In the genomic region with DNA sequence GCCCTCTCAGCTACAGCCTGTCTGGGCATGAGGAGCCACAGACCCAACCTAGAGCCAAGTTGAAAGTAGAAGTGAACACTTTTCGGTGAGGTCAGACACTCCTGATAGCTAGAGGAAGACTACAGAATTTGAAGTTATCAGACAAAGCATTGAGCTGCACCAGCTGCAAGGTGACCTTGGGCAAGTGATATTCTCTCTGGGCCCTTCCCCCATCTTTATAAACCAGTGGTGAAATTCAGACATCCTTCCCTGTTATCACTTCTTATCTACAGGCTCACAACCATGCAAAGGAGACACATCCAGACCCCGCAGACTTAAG, we compare ENCODE assay signal across 10 cellular contexts. TPM values are rescaled to one million over a fixed set of nuclear protein-coding genes. Genes with fewer than 3 reads are reported as not detected.
DNase-seq lines count a peak whose midpoint lies in the region; ATAC-seq and TF ChIP-seq lines count a peak whose summit lies in the region.
"Had no signal": no experiment of that assay in that cellular context is flagged by ENCODE, and none has a peak within 500 bp of the region (broad histone marks: within the 10 kb centered on the region; RNA-seq: fewer than 3 reads in every experiment).

No MANE protein-coding gene starts in this region.

- CTCF ChIA-PET in CD8-positive, alpha-beta T cell (lab: Charles Lee) = interaction anchor here (0.7 to 2.4 kb wide), 7 partner anchors 9 to 195 kb away, joined by 3 to 7 read pairs (median 4); no protein-coding TSS in a partner anchor

- H3K79me1 ChIP-seq in mesendoderm (ENCODE audit: low read length) = no peaks in the 10 kb centered on the region

- no peak overlapping the region for H4K8ac ChIP-seq in mesendoderm (ENCODE audit: low read depth, low read length)

- no peak overlapping the region for H3K4me3 ChIP-seq in CD8-positive, alpha-beta T cell (ENCODE audit: low read depth, low read length)
- no peak overlapping the region for H3K4me3 ChIP-seq in adrenal gland
- H3K4me3 ChIP-seq in mesendoderm (ENCODE audit: low read length) = no peak overlapping the region
- H3K4me3 ChIP-seq: HAP-1, Peyer's patch had no signal

- H3K4me1 Mint-ChIP-seq in CD8-positive, alpha-beta T cell (ENCODE audit: low read depth) = peaks cover 4% of the 10 kb centered on the region
- no peaks in the 10 kb centered on the region for H3K4me1 Mint-ChIP-seq in nephron
- H3K4me1 Mint-ChIP-seq in activated T-helper 17 cell treated with anti-CD3 and anti-CD28 coated beads, Interleukin-2, amount 50 U/mL, for 72 hours = peaks cover under 1% of the 10 kb centered on the region

- H3K23ac ChIP-seq in mesendoderm (ENCODE audit: low read length) = no peak overlapping the region

- intact Hi-C loops in CD8-positive, alpha-beta T cell (cut with DNase I, micrococcal nuclease) = loop anchor here (1.0 to 2.0 kb wide), 4 partner anchors 20 to 194 kb away; no protein-coding TSS in a partner anchor
- intact Hi-C loops in adrenal gland (cut with DNase I) = loop anchor here (5.0 to 10.0 kb wide), 2 partner anchors 53 to 55 kb away; partner anchors contain the start of gene POLR3H (in 2 of the 2)

- no peak for TF ChIP-seq POLR2A in adrenal gland (IDR thresholded peaks at IDR 0.05)

- H2BK15ac ChIP-seq in mesendoderm (replicated peaks; ENCODE audit: low read depth) = no peak overlapping the region

- H3K4ac ChIP-seq in mesendoderm (ENCODE audit: low read depth, low read length) = no peak overlapping the region

- H3K27me3 Mint-ChIP-seq in CD8-positive, alpha-beta T cell (ENCODE audit: low read depth) = no peaks in the 10 kb centered on the region
- H3K27me3 Mint-ChIP-seq in nephron (ENCODE audit: low read depth) = no peaks in the 10 kb centered on the region
- H3K27me3 Mint-ChIP-seq in activated T-helper 17 cell treated with anti-CD3 and anti-CD28 coated beads, Interleukin-2, amount 50 U/mL, for 72 hours = no peaks in the 10 kb centered on the region
- H3K27me3 Mint-ChIP-seq: activated CD8-positive, alpha-beta T cell treated with anti-CD3 and anti-CD28 coated beads for 36 hours had no signal

- peak; percentile 2 for TF ChIP-seq CTCF in CD8-positive, alpha-beta T cell (IDR thresholded peaks at IDR 0.05)
- TF ChIP-seq CTCF in adrenal gland (IDR thresholded peaks at IDR 0.05) = peak in 1 of 6 experiments; percentile 15
- peak in 2 of 3 experiments; percentile 0 for TF ChIP-seq CTCF in nephron (IDR thresholded peaks at IDR 0.05; ENCODE audit: unreplicated experiment in 3 of 3)

- H3K9ac ChIP-seq in mesendoderm (ENCODE audit: low read length) = no peak overlapping the region

- H3K79me2 ChIP-seq in mesendoderm (ENCODE audit: control insufficient read depth, insufficient read depth, low read length) = no peaks in the 10 kb centered on the region

- H2AK5ac ChIP-seq in mesendoderm (ENCODE audit: low read length) = no peak overlapping the region

- H3K27me3 ChIP-seq in CD8-positive, alpha-beta T cell (ENCODE audit: insufficient read depth, low read length) = no peaks in the 10 kb centered on the region
- H3K27me3 ChIP-seq in adrenal gland (no peaks in the 10 kb centered on the region), mesendoderm (ENCODE audit: insufficient read depth, low read length, poor library complexity) (no peaks in the 10 kb centered on the region)
- H3K27me3 ChIP-seq: Peyer's patch had no signal

- H3K9me3 Mint-ChIP-seq in CD8-positive, alpha-beta T cell = no peaks in the 10 kb centered on the region
- no peaks in the 10 kb centered on the region for H3K9me3 Mint-ChIP-seq in nephron
- no peaks in the 10 kb centered on the region for H3K9me3 Mint-ChIP-seq in activated T-helper 17 cell treated with anti-CD3 and anti-CD28 coated beads, Interleukin-2, amount 50 U/mL, for 72 hours
- H3K9me3 Mint-ChIP-seq: activated CD8-positive, alpha-beta T cell treated with anti-CD3 and anti-CD28 coated beads for 36 hours had no signal

- H3K4me2 ChIP-seq in mesendoderm (ENCODE audit: low read length) = no peak overlapping the region

- no peaks in the 10 kb centered on the region for H3K9me3 ChIP-seq in CD8-positive, alpha-beta T cell (ENCODE audit: low read length)
- no peaks in the 10 kb centered on the region for H3K9me3 ChIP-seq in adrenal gland (replicated peaks in 1 of 3)
- H3K9me3 ChIP-seq: HAP-1, Peyer's patch had no signal

- peaks cover 18% of the 10 kb centered on the region for H3K36me3 Mint-ChIP-seq in CD8-positive, alpha-beta T cell
- H3K36me3 Mint-ChIP-seq in nephron (ENCODE audit: low read depth) = peaks cover 5% of the 10 kb centered on the region
- peaks cover 44% of the 10 kb centered on the region for H3K36me3 Mint-ChIP-seq in activated T-helper 17 cell treated with anti-CD3 and anti-CD28 coated beads, Interleukin-2, amount 50 U/mL, for 72 hours (ENCODE audit: low read depth)

- H3K56ac ChIP-seq in mesendoderm (ENCODE audit: low read length) = no peak overlapping the region

- WGBS in adrenal gland, 4 donors = 27 to 48% (median 34%) methylated on average over 2 of the region's 2 CpGs
- no CpG with 5 or more reads among the region's 2 CpGs for WGBS in mesendoderm (ENCODE audit: extremely low coverage, insufficient coverage, low lambda C conversion rate)

- no peak for ATAC-seq in CD8-positive, alpha-beta T cell
- ATAC-seq in activated T-helper 17 cell treated with anti-CD3 and anti-CD28 coated beads, Interleukin-2, amount 50 U/mL, for 72 hours (replicated peaks) = no peak
- ATAC-seq in GM21423 (IDR thresholded peaks at IDR 0.05; ENCODE audit: unreplicated experiment) = no peak

- no peak overlapping the region for H2BK5ac ChIP-seq in mesendoderm (ENCODE audit: low read length)

- H3K27ac Mint-ChIP-seq in CD8-positive, alpha-beta T cell = no peak overlapping the region
- no peak overlapping the region for H3K27ac Mint-ChIP-seq in nephron
- no peak overlapping the region for H3K27ac Mint-ChIP-seq in activated T-helper 17 cell treated with anti-CD3 and anti-CD28 coated beads, Interleukin-2, amount 50 U/mL, for 72 hours
- H3K27ac Mint-ChIP-seq: activated CD8-positive, alpha-beta T cell treated with anti-CD3 and anti-CD28 coated beads for 36 hours had no signal

- H4K5ac ChIP-seq in mesendoderm (ENCODE audit: low read length) = no peak overlapping the region

- POLR2A ChIA-PET in CD8-positive, alpha-beta T cell (lab: Charles Lee) = interaction anchor here (0.8 to 1.6 kb wide), 2 partner anchors 8 to 23 kb away, joined by 3 to 9 read pairs; partner anchors contain the start of genes DESI1 and PMM1

- H3K4me3 Mint-ChIP-seq in CD8-positive, alpha-beta T cell = no peak overlapping the region
- H3K4me3 Mint-ChIP-seq in nephron = no peak overlapping the region
- H3K4me3 Mint-ChIP-seq in activated T-helper 17 cell treated with anti-CD3 and anti-CD28 coated beads, Interleukin-2, amount 50 U/mL, for 72 hours = no peak overlapping the region
- H3K4me3 Mint-ChIP-seq: activated CD8-positive, alpha-beta T cell treated with anti-CD3 and anti-CD28 coated beads for 36 hours had no signal

- no peak overlapping the region for H2BK120ac ChIP-seq in mesendoderm (ENCODE audit: low read depth, low read length)

- no peaks in the 10 kb centered on the region for H3K4me1 ChIP-seq in CD8-positive, alpha-beta T cell (ENCODE audit: insufficient read depth, low read length)
- peaks cover 17 to 21% of the 10 kb centered on the region in 2 donors for H3K4me1 ChIP-seq in adrenal gland (replicated peaks in 1 of 2)
- H3K4me1 ChIP-seq in mesendoderm (ENCODE audit: control insufficient read depth, low read depth, low read length) = no peaks in the 10 kb centered on the region
- H3K4me1 ChIP-seq: HAP-1, Peyer's patch had no signal

- H3K18ac ChIP-seq in mesendoderm (ENCODE audit: low read length) = no peak overlapping the region

- H3K36me3 ChIP-seq in CD8-positive, alpha-beta T cell (ENCODE audit: insufficient read depth, low read length) = peaks cover under 1% of the 10 kb centered on the region
- H3K36me3 ChIP-seq in adrenal gland (replicated peaks in 1 of 2) (peaks cover 0 to 22% of the 10 kb centered on the region in 2 donors), mesendoderm (ENCODE audit: control insufficient read depth, insufficient read depth, low read length) (peaks cover 7% of the 10 kb centered on the region)

- DNase-seq in CD8-positive, alpha-beta T cell = no peak
- DNase-seq in adrenal gland (peak in 1 of 7 donors; percentile 45), mesendoderm (no peak)

- no peak overlapping the region for H3K27ac ChIP-seq in CD8-positive, alpha-beta T cell (ENCODE audit: low read depth, low read length)
- peak overlapping the region; percentile 18 to 91 (median 84) for H3K27ac ChIP-seq in adrenal gland
- no peak overlapping the region for H3K27ac ChIP-seq in mesendoderm (ENCODE audit: low read depth, low read length)

RNA-seq across cellular contexts. Expression of gene PMM1, which starts 8.0 kb away (rescaled TPM):
- total RNA-seq in CD8-positive, alpha-beta T cell = 10 to 100 TPM; 19.1 to 22.4 TPM
- 100 to 1,000 TPM in 1 of 8 donors, 10 to 100 TPM in 7; 49.5 to 105 (median 74.0) TPM for total RNA-seq in adrenal gland
- polyA plus RNA-seq in adrenal gland = 10 to 100 TPM; 37.8 to 53.0 (median 43.0) TPM
- polyA plus RNA-seq in mesendoderm (2013, experiment 1 of 2) = 6.4 TPM
- polyA plus RNA-seq in mesendoderm (2013, experiment 2 of 2) = 6.6 TPM
- total RNA-seq in activated T-helper 17 cell treated with anti-CD3 and anti-CD28 coated beads, Interleukin-2, amount 50 U/mL, for 72 hours = 10 to 100 TPM; 41.0 to 54.7 TPM

RNA-seq across cellular contexts. Expression of gene DESI1, which starts 23.2 kb away (rescaled TPM):
- 10 to 100 TPM; 12.0 to 12.6 TPM for total RNA-seq in CD8-positive, alpha-beta T cell
- 10 to 100 TPM; 11.4 to 64.7 (median 29.1) TPM for total RNA-seq in adrenal gland
- 10 to 100 TPM; 47.5 to 82.8 (median 58.7) TPM for polyA plus RNA-seq in adrenal gland
- 31.4 TPM for polyA plus RNA-seq in mesendoderm (2013, experiment 1 of 2)
- 32.2 TPM for polyA plus RNA-seq in mesendoderm (2013, experiment 2 of 2)
- 10 to 100 TPM; 31.1 to 60.3 TPM for total RNA-seq in activated T-helper 17 cell treated with anti-CD3 and anti-CD28 coated beads, Interleukin-2, amount 50 U/mL, for 72 hours

RNA-seq across cellular contexts. Expression of gene XRCC6, which starts 23.5 kb away (rescaled TPM):
- total RNA-seq in CD8-positive, alpha-beta T cell = 100 to 1,000 TPM; 202 to 205 TPM
- 100 to 1,000 TPM; 211 to 363 (median 240) TPM for total RNA-seq in adrenal gland
- polyA plus RNA-seq in adrenal gland = 100 to 1,000 TPM; 122 to 475 (median 216) TPM
- polyA plus RNA-seq in mesendoderm (2013, experiment 1 of 2) = 435 TPM
- polyA plus RNA-seq in mesendoderm (2013, experiment 2 of 2) = 429 TPM
- total RNA-seq in activated T-helper 17 cell treated with anti-CD3 and anti-CD28 coated beads, Interleukin-2, amount 50 U/mL, for 72 hours = 100 to 1,000 TPM; 237 to 428 TPM

RNA-seq across cellular contexts. Expression of gene CSDC2, which starts 36.8 kb away (rescaled TPM):
- not detected for total RNA-seq in CD8-positive, alpha-beta T cell
- total RNA-seq in adrenal gland = 100 to 1,000 TPM in 7 of 8 donors, 10 to 100 TPM in 1; 81.5 to 281 (median 183) TPM
- polyA plus RNA-seq in adrenal gland = 100 to 1,000 TPM in 2 of 3 donors, 1 to 10 TPM in 1; 7.5 to 368 (median 212) TPM
- 2.6 TPM for polyA plus RNA-seq in mesendoderm (2013, experiment 1 of 2)
- polyA plus RNA-seq in mesendoderm (2013, experiment 2 of 2) = 2.4 TPM
- total RNA-seq in activated T-helper 17 cell treated with anti-CD3 and anti-CD28 coated beads, Interleukin-2, amount 50 U/mL, for 72 hours = not detected
- total RNA-seq: activated CD8-positive, alpha-beta T cell treated with anti-CD3 and anti-CD28 coated beads for 36 hours; mononuclear cell had no signal

RNA-seq across cellular contexts. Expression of gene POLR3H, which starts 53.3 kb away (rescaled TPM):
- total RNA-seq in CD8-positive, alpha-beta T cell = 10 to 100 TPM; 11.2 to 11.7 TPM
- total RNA-seq in adrenal gland = 10 to 100 TPM; 18.7 to 92.6 (median 41.8) TPM
- polyA plus RNA-seq in adrenal gland = 10 to 100 TPM; 45.1 to 61.5 (median 53.6) TPM
- polyA plus RNA-seq in mesendoderm (2013, experiment 1 of 2) = 25.5 TPM
- polyA plus RNA-seq in mesendoderm (2013, experiment 2 of 2) = 24.3 TPM
- 10 to 100 TPM; 19.5 to 58.2 TPM for total RNA-seq in activated T-helper 17 cell treated with anti-CD3 and anti-CD28 coated beads, Interleukin-2, amount 50 U/mL, for 72 hours

Comparison
In these comparisons a context has a peak if more than half of its experiments do, and no peak if none do; other contexts are left out.
1. H3K27ac ChIP-seq: peak in adrenal gland (5 of 5); none in CD8-positive, alpha-beta T cell (single experiment) and mesendoderm (single experiment).